ENCODE assay signal across 8 cellular contexts in the genomic region with DNA sequence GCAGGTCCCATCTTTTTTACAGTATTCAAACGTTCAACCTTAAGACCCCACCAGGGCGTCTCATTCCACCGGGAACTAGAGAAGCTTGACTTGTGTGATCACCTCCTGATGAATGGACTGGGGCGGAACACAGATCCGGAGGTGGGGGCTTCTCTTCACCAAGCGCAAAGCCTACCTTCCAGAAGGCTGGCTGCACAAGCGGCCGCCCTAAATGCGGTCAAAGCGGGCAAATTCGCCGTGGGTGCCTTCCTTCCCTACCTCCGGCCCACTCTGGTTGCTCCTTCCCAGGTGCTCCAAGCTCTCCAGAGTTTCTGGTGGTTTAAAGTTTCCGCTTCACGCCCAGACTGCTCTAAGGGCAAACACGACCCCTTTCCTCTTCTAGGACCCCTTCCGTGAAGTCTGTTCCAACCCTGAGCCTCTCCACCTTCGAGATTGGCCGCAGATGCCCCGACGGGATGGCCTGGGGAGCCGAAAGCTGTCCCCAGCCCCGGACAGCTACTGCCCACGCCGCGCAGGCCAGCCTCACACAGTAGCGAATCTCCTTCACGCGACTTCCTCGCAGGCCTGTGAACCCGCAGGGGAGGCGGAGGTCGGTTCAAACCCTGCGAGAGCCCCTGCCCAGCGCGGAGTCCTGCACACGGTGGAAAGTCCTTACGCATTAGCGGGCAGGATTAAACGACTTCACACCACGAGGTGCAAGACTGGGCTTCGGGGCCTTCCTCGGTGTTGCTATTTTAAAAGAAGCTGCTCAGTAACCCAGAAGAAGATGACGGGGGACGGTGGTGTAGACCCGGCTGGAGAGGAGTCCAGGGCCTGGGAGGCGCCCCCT. TPM values are rescaled to one million over a fixed set of nuclear protein-coding genes. Genes with fewer than 3 reads are reported as not detected.
A peak's percentile ranks its signal among the peaks of the same experiment; 100 is the strongest.
DNase-seq lines count a peak whose midpoint lies in the region; ATAC-seq and TF ChIP-seq lines count a peak whose summit lies in the region.

No MANE protein-coding gene starts in this region.

- POLR2A ChIA-PET in activated CD4-positive, alpha-beta T cell treated with anti-CD3 and anti-CD28 coated beads for 36 hours (lab: Charles Lee): no interaction called here

- peaks cover 5% of the 10 kb centered on the region for H3K4me1 Mint-ChIP-seq in activated CD4-positive, alpha-beta T cell treated with anti-CD3 and anti-CD28 coated beads for 36 hours
- peaks cover 35% of the 10 kb centered on the region for H3K4me1 Mint-ChIP-seq in chondrocyte (ENCODE audit: low read depth)

- H3K27ac ChIP-seq in lower lobe of right lung (peak overlapping the region; percentile 100), tibial artery (peak overlapping the region; percentile 95 to 98)

- H3K4me3 ChIP-seq in lower lobe of right lung (peak overlapping the region; percentile 87), tibial artery (peak overlapping the region; percentile 85 to 88)

- peaks cover 29% of the 10 kb centered on the region for H3K4me1 ChIP-seq in lower lobe of right lung
- H3K4me1 ChIP-seq in tibial artery: peaks cover 0 to 32% (median 9%) of the 10 kb centered on the region in 4 donors

- no peak overlapping the region for H3K27ac Mint-ChIP-seq in activated CD4-positive, alpha-beta T cell treated with anti-CD3 and anti-CD28 coated beads for 36 hours
- peak overlapping the region; percentile 17 for H3K27ac Mint-ChIP-seq in chondrocyte (ENCODE audit: unreplicated experiment)

- no peaks in the 10 kb centered on the region for H3K36me3 Mint-ChIP-seq in activated CD4-positive, alpha-beta T cell treated with anti-CD3 and anti-CD28 coated beads for 36 hours (ENCODE audit: low read depth)
- no peaks in the 10 kb centered on the region for H3K36me3 Mint-ChIP-seq in chondrocyte (ENCODE audit: low read depth)

- H3K9me3 Mint-ChIP-seq in activated CD4-positive, alpha-beta T cell treated with anti-CD3 and anti-CD28 coated beads for 36 hours (ENCODE audit: low read depth): no peaks in the 10 kb centered on the region
- no peaks in the 10 kb centered on the region for H3K9me3 Mint-ChIP-seq in chondrocyte (ENCODE audit: low read depth)

- H3K9me3 ChIP-seq in lower lobe of right lung (no peaks in the 10 kb centered on the region), tibial artery (no peaks in the 10 kb centered on the region)

- CTCF ChIA-PET in activated CD4-positive, alpha-beta T cell treated with anti-CD3 and anti-CD28 coated beads for 36 hours (lab: Charles Lee): interaction anchor here (0.6 to 1.8 kb wide), 5 partner anchors 24 to 178 kb away, joined by 3 to 7 read pairs (median 4); no protein-coding TSS in a partner anchor

- intact Hi-C loops in activated CD4-positive, alpha-beta T cell treated with anti-CD3 and anti-CD28 coated beads for 36 hours (cut with DNase I, micrococcal nuclease): loop anchor here in 1 of 2 experiments (5.0 kb wide), 2 partner anchors 300 to 955 kb away; no protein-coding TSS in a partner anchor
- intact Hi-C loops in lower lobe of right lung (cut with DNase I): no loop called here
- intact Hi-C loops in tibial artery (cut with DNase I; ENCODE audit: low total_unique reads): no loop called here

- no peak for ATAC-seq in activated CD4-positive, alpha-beta T cell treated with anti-CD3 and anti-CD28 coated beads for 36 hours
- ATAC-seq in lower lobe of right lung: peak; percentile 0 to 4
- no peak for ATAC-seq in GM21529 (IDR thresholded peaks at IDR 0.05; ENCODE audit: unreplicated experiment)
- ATAC-seq in HG03378 (IDR thresholded peaks at IDR 0.05; ENCODE audit: unreplicated experiment): no peak

- H3K36me3 ChIP-seq in lower lobe of right lung: no peaks in the 10 kb centered on the region
- H3K36me3 ChIP-seq in tibial artery: no peaks in the 10 kb centered on the region

- H3K27me3 ChIP-seq in lower lobe of right lung (ENCODE audit: low read depth): no peaks in the 10 kb centered on the region
- no peaks in the 10 kb centered on the region for H3K27me3 ChIP-seq in tibial artery

- peak; percentile 20 for DNase-seq in activated CD4-positive, alpha-beta T cell treated with anti-CD3 and anti-CD28 coated beads for 36 hours
- no peak for DNase-seq in activated CD4-positive, alpha-beta T cell treated with anti-CD3 and anti-CD28 coated beads for 1 hour
- DNase-seq in chondrocyte (ENCODE audit: low spot score) (no peak), lower lobe of right lung (peak; percentile 52), tibial artery (peak; percentile 27 to 65), AG20443 (ENCODE audit: low spot score) (no peak)

- peak overlapping the region; percentile 30 for H3K4me3 Mint-ChIP-seq in activated CD4-positive, alpha-beta T cell treated with anti-CD3 and anti-CD28 coated beads for 36 hours
- H3K4me3 Mint-ChIP-seq in chondrocyte (ENCODE audit: unreplicated experiment): peak overlapping the region; percentile 70

- TF ChIP-seq CTCF in chondrocyte (IDR thresholded peaks at IDR 0.05): no peak
- TF ChIP-seq CTCF in lower lobe of right lung (IDR thresholded peaks at IDR 0.05): no peak
- TF ChIP-seq CTCF in tibial artery (IDR thresholded peaks at IDR 0.05): no peak

- H3K27me3 Mint-ChIP-seq in activated CD4-positive, alpha-beta T cell treated with anti-CD3 and anti-CD28 coated beads for 36 hours: peaks cover 32% of the 10 kb centered on the region
- H3K27me3 Mint-ChIP-seq in chondrocyte (ENCODE audit: low read depth): no peaks in the 10 kb centered on the region

RNA-seq across cellular contexts. Expression of a gene that starts 1.6 kb away (rescaled TPM):
- 1 to 10 TPM; 3.6 to 4.3 TPM for total RNA-seq in activated CD4-positive, alpha-beta T cell treated with anti-CD3 and anti-CD28 coated beads for 36 hours
- 41.5 to 54.5 TPM (median 48.0 TPM) in 3 replicates for total RNA-seq in chondrocyte
- total RNA-seq in lower lobe of right lung: 109 TPM

Comparison
In these comparisons a context has a peak if more than half of its experiments do, and no peak if none do; other contexts are left out.
1. DNase-seq: peak in activated CD4-positive, alpha-beta T cell treated with anti-CD3 and anti-CD28 coated beads for 36 hours (single experiment), lower lobe of right lung (single experiment) and tibial artery (2 of 2); none in activated CD4-positive, alpha-beta T cell treated with anti-CD3 and anti-CD28 coated beads for 1 hour (single experiment), chondrocyte (single experiment) and AG20443 (single experiment).
2. ATAC-seq: peak in lower lobe of right lung (2 of 2); none in activated CD4-positive, alpha-beta T cell treated with anti-CD3 and anti-CD28 coated beads for 36 hours (single experiment), GM21529 (single experiment) and HG03378 (single experiment).